In the genomic region with DNA sequence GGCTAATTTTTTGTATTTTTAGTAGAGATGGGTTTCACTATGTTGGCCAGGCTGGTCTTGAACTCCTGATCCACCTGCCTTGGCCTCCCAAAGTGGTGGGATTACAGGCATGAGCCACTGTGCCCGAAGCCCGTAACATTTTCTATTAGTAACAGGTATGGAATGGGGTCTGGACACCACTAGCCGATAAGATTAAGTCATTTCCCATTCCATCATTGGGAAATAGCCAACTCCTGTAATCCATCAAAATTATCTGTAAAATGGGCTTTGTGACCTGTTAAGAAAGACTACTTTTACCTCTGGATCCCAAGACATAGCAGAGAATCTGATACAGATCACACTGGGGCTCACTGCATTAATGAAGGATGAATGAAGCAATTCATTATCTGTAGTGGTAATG, we compare ENCODE assay signal across 29 cellular contexts. TPM values are rescaled to one million over a fixed set of nuclear protein-coding genes. Genes with fewer than 3 reads are reported as not detected.
"Had no signal": no experiment of that assay in that cellular context is flagged by ENCODE, and none has a peak within 500 bp of the region (broad histone marks: within the 10 kb centered on the region; RNA-seq: fewer than 3 reads in every experiment).

No MANE protein-coding gene starts in this region.

- H3K9me3 Mint-ChIP-seq: immature natural killer cell; nephron progenitor cell; stimulated activated naive B cell treated with anti-CD40 and anti-IgM and Interleukin-4, amounts not matched to agents 10 μg/mL and 1 μg/mL and 100 μg/mL, for 72 hours; stimulated activated naive CD8-positive, alpha-beta T cell treated with anti-CD3 and anti-CD28 coated beads, Interleukin-15, amount 100 ng/mL, for 72 hours had no signal

- H3K4me3 Mint-ChIP-seq: immature natural killer cell; nephron progenitor cell; stimulated activated naive B cell treated with anti-CD40 and anti-IgM and Interleukin-4, amounts not matched to agents 10 μg/mL and 1 μg/mL and 100 μg/mL, for 72 hours; stimulated activated naive CD8-positive, alpha-beta T cell treated with anti-CD3 and anti-CD28 coated beads, Interleukin-15, amount 100 ng/mL, for 72 hours had no signal

- H3K36me3 ChIP-seq: gastroesophageal sphincter, left ventricle myocardium inferior, neutrophil, spleen, thoracic aorta, transverse colon had no signal

- H3K9me3 ChIP-seq: gastroesophageal sphincter, left ventricle myocardium inferior, neutrophil, psoas muscle, spleen, thoracic aorta, transverse colon had no signal

- H3K27ac ChIP-seq: gastroesophageal sphincter, left ventricle myocardium inferior, psoas muscle, thoracic aorta had no signal

- H3K27me3 ChIP-seq: gastroesophageal sphincter, neutrophil, spleen, transverse colon had no signal

- H3K4me3 ChIP-seq: gastroesophageal sphincter, left ventricle myocardium inferior, lung, psoas muscle, spleen, thoracic aorta, transverse colon had no signal

- DNase-seq: effector memory CD4-positive, alpha-beta T cell; foreskin fibroblast; glutamatergic neuron; immature natural killer cell; kidney; left cardiac atrium; left ventricle myocardium inferior; mesenchymal stem cell; midbrain; nephron progenitor cell; psoas muscle; retina; spleen; stimulated activated CD4-positive, alpha-beta T cell treated with anti-CD3 and anti-CD28 coated beads, Interleukin-15, amount 100 ng/mL, for 24 hours; stimulated activated CD4-positive, alpha-beta T cell treated with anti-CD3 and anti-CD28 coated beads, Interleukin-1b, Interleukin-23, amount 100 ng/mL, for 48 hours; stimulated activated CD4-positive, alpha-beta T cell treated with anti-CD3 and anti-CD28 coated beads, Interleukin-4, amount 100 ng/mL, for 24 hours; stimulated activated naive B cell treated with anti-CD40 and anti-IgM and Interleukin-4, amounts not matched to agents 10 μg/mL and 1 μg/mL and 100 μg/mL, for 72 hours; stimulated activated naive CD8-positive, alpha-beta T cell treated with anti-CD3 and anti-CD28 coated beads, Interleukin-15, amount 100 ng/mL, for 72 hours; transverse colon had no signal

- H3K36me3 Mint-ChIP-seq: immature natural killer cell; stimulated activated naive B cell treated with anti-CD40 and anti-IgM and Interleukin-4, amounts not matched to agents 10 μg/mL and 1 μg/mL and 100 μg/mL, for 72 hours had no signal

- H3K27me3 Mint-ChIP-seq: stimulated activated naive B cell treated with anti-CD40 and anti-IgM and Interleukin-4, amounts not matched to agents 10 μg/mL and 1 μg/mL and 100 μg/mL, for 72 hours; stimulated activated naive CD8-positive, alpha-beta T cell treated with anti-CD3 and anti-CD28 coated beads, Interleukin-15, amount 100 ng/mL, for 72 hours had no signal

- ATAC-seq: esophagus mucosa; gastroesophageal sphincter; left cardiac atrium; psoas muscle; sciatic nerve; stimulated activated naive B cell treated with anti-CD40 and anti-IgM and Interleukin-4, amounts not matched to agents 10 μg/mL and 1 μg/mL and 100 μg/mL, for 72 hours; stimulated activated naive CD8-positive, alpha-beta T cell treated with anti-CD3 and anti-CD28 coated beads, Interleukin-15, amount 100 ng/mL, for 72 hours had no signal

- H3K27ac Mint-ChIP-seq: immature natural killer cell; nephron progenitor cell; stimulated activated naive B cell treated with anti-CD40 and anti-IgM and Interleukin-4, amounts not matched to agents 10 μg/mL and 1 μg/mL and 100 μg/mL, for 72 hours; stimulated activated naive CD8-positive, alpha-beta T cell treated with anti-CD3 and anti-CD28 coated beads, Interleukin-15, amount 100 ng/mL, for 72 hours had no signal

- H3K4me1 ChIP-seq: psoas muscle had no signal

RNA-seq across cellular contexts. Expression of a gene that starts 51.8 kb away (rescaled TPM):
- total RNA-seq: esophagus mucosa, fibroblast of lung, gastroesophageal sphincter, kidney, left cardiac atrium, left ventricle myocardium inferior, lung, psoas muscle, sciatic nerve, skeletal muscle tissue, spleen, subcutaneous adipose tissue, thoracic aorta, urinary bladder had no signal
- polyA plus RNA-seq: fibroblast of lung, immature natural killer cell, lung, psoas muscle, spleen, urinary bladder had no signal
